1 cellular context compared by ENCODE assay signal in genomic region chr1:24413350-24414163, GRCh38.
TF ChIP-seq lines count a peak whose summit lies in the region.

Gene STPG1, minus strand, starts transcription at chr1:24413782. Its CDS starts 12,394 bp downstream, at chr1:24401388.

TF ChIP-seq in HepG2, 621 proteins besides CTCF, POLR2A, EP300 and RAD21 (continued from another document and continues in another):
- TF ChIP-seq KIAA2018 (CRISPR knock-in tag; IDR thresholded peaks at IDR 0.05; ENCODE audit: borderline replicate concordance) = no peak
- TF ChIP-seq WIZ (CRISPR knock-in tag; IDR thresholded peaks at IDR 0.05) = no peak; the same call in 1 of the 2 replicates
- no peak for TF ChIP-seq KDM4B (CRISPR knock-in tag; IDR thresholded peaks at IDR 0.05)
- TF ChIP-seq ZNF773 (CRISPR knock-in tag; IDR thresholded peaks at IDR 0.05; ENCODE audit: borderline replicate concordance) = no peak
- no peak for TF ChIP-seq KAT2B (IDR thresholded peaks at IDR 0.05; ENCODE audit: borderline replicate concordance, low read depth, low read length)
- no peak for TF ChIP-seq HNRNPUL1 (IDR thresholded peaks at IDR 0.05; ENCODE audit: low read depth, low read length)
- no peak for TF ChIP-seq JARID2 (CRISPR knock-in tag; IDR thresholded peaks at IDR 0.05; ENCODE audit: insufficient replicate concordance)
- 0 out of 2 replicates have a peak, but pooled peaks have one; percentile 16 for TF ChIP-seq ZMYM2 (CRISPR knock-in tag; IDR thresholded peaks at IDR 0.05)
- TF ChIP-seq TEAD2 (CRISPR knock-in tag; IDR thresholded peaks at IDR 0.05) = no peak
- TF ChIP-seq ZNF362 (CRISPR knock-in tag; IDR thresholded peaks at IDR 0.05; ENCODE audit: borderline replicate concordance) = peak; percentile 20; the same call in 1 of the 2 replicates
- peak; percentile 17; the same call in 1 of the 2 replicates for TF ChIP-seq ATF2 (CRISPR knock-in tag; IDR thresholded peaks at IDR 0.05)
- no peak for TF ChIP-seq ZNF672 (CRISPR knock-in tag; IDR thresholded peaks at IDR 0.05)
- TF ChIP-seq HOXA5 (CRISPR knock-in tag; IDR thresholded peaks at IDR 0.05) = peak; percentile 84; the same call in 1 of the 2 replicates
- TF ChIP-seq GATAD1 (CRISPR knock-in tag; IDR thresholded peaks at IDR 0.05) = peak; percentile 58
- TF ChIP-seq ZNF607 (CRISPR knock-in tag; IDR thresholded peaks at IDR 0.05; ENCODE audit: borderline replicate concordance) = peak; percentile 44; the same call in 1 of the 2 replicates
- peak; percentile 89 for TF ChIP-seq ZNF501 (CRISPR knock-in tag; IDR thresholded peaks at IDR 0.05)
- TF ChIP-seq ZNF550 (CRISPR knock-in tag; IDR thresholded peaks at IDR 0.05; ENCODE audit: borderline replicate concordance) = no peak
- no peak for TF ChIP-seq ZNF749 (CRISPR knock-in tag; IDR thresholded peaks at IDR 0.05; ENCODE audit: borderline replicate concordance)
- TF ChIP-seq ZZZ3 (CRISPR knock-in tag; IDR thresholded peaks at IDR 0.05; ENCODE audit: borderline replicate concordance) = no peak
- TF ChIP-seq ZNF331 (CRISPR knock-in tag; IDR thresholded peaks at IDR 0.05) = no peak
- no peak for TF ChIP-seq ZNF44 (CRISPR knock-in tag; IDR thresholded peaks at IDR 0.05)
- TF ChIP-seq MEIS2 (CRISPR knock-in tag; IDR thresholded peaks at IDR 0.05) = no peak
- TF ChIP-seq ZSCAN22 (CRISPR knock-in tag; IDR thresholded peaks at IDR 0.05) = no peak
- TF ChIP-seq ZBED4 (CRISPR knock-in tag; IDR thresholded peaks at IDR 0.05; ENCODE audit: borderline replicate concordance) = 0 out of 2 replicates have a peak, but pooled peaks have one; percentile 15
- peak; percentile 29; the same call in 1 of the 2 replicates for TF ChIP-seq FOXP4 (CRISPR knock-in tag; IDR thresholded peaks at IDR 0.05)
- no peak for TF ChIP-seq ZNF205 (CRISPR knock-in tag; IDR thresholded peaks at IDR 0.05)
- TF ChIP-seq MATR3 (CRISPR knock-in tag; IDR thresholded peaks at IDR 0.05) = no peak
- TF ChIP-seq POLR2G (IDR thresholded peaks at IDR 0.05; ENCODE audit: low read depth, low read length) = peak; percentile 71
- no peak for TF ChIP-seq TBX3 (IDR thresholded peaks at IDR 0.05; ENCODE audit: borderline replicate concordance)
- no peak for TF ChIP-seq SNAPC5 (CRISPR knock-in tag; IDR thresholded peaks at IDR 0.05; ENCODE audit: borderline replicate concordance)
- TF ChIP-seq ZNF430 (CRISPR knock-in tag; IDR thresholded peaks at IDR 0.05) = no peak
- TF ChIP-seq SMYD3 (CRISPR knock-in tag; IDR thresholded peaks at IDR 0.05) = no peak
- TF ChIP-seq ZNF567 (CRISPR knock-in tag; IDR thresholded peaks at IDR 0.05; ENCODE audit: borderline replicate concordance) = no peak
- no peak for TF ChIP-seq GLI4 (CRISPR knock-in tag; IDR thresholded peaks at IDR 0.05; ENCODE audit: borderline replicate concordance)
- no peak for TF ChIP-seq ZBTB14 (CRISPR knock-in tag; IDR thresholded peaks at IDR 0.05)
- no peak for TF ChIP-seq HHEX (CRISPR knock-in tag; IDR thresholded peaks at IDR 0.05)
- no peak for TF ChIP-seq BRF2 (CRISPR knock-in tag; IDR thresholded peaks at IDR 0.05)
- TF ChIP-seq MAF1 (CRISPR knock-in tag; IDR thresholded peaks at IDR 0.05; ENCODE audit: borderline replicate concordance) = no peak
- no peak for TF ChIP-seq ZNF280D (CRISPR knock-in tag; IDR thresholded peaks at IDR 0.05)
